22 cellular contexts compared by ENCODE assay signal in genomic region chr19:28560786-28561185, GRCh38.
DNase-seq lines count a peak whose midpoint lies in the region; ATAC-seq and TF ChIP-seq lines count a peak whose summit lies in the region.
"Had no signal": no experiment of that assay in that cellular context is flagged by ENCODE, and none has a peak within 500 bp of the region (broad histone marks: within the 10 kb centered on the region; RNA-seq: fewer than 3 reads in every experiment).

No MANE protein-coding gene starts in this region.

- peak overlapping the region; percentile 73 for H3K27ac ChIP-seq in OCI-LY1 (ENCODE audit: low read depth, low read length, poor library complexity, severe bottlenecking)
- no peak overlapping the region for H3K27ac ChIP-seq in RWPE2 (ENCODE audit: poor library complexity, severe bottlenecking)
- H3K27ac ChIP-seq: SJCRH30 had no signal

- no peak overlapping the region for H2AFZ ChIP-seq in OCI-LY1 (ENCODE audit: low read length)

- no peak for TF ChIP-seq CTCF in OCI-LY1 (IDR thresholded peaks at IDR 0.05; ENCODE audit: low read length)
- TF ChIP-seq CTCF in RWPE2 (IDR thresholded peaks at IDR 0.05; ENCODE audit: poor library complexity, severe bottlenecking): peak; percentile 10
- peak; percentile 28 for TF ChIP-seq CTCF in glutamatergic neuron (IDR thresholded peaks at IDR 0.05; ENCODE audit: partially characterized antibody, unreplicated experiment)

- no peaks in the 10 kb centered on the region for H3K4me1 Mint-ChIP-seq in glutamatergic neuron (ENCODE audit: low read depth, unreplicated experiment)

- DNase-seq in RWPE2 (ENCODE audit: low spot score) (no peak), glutamatergic neuron (no peak), NCI-H2171 (lab: John Stamatoyannopoulos, UW) (no peak), KBM-7 (no peak), NCI-H345 treated with DMSO at 0.1 percent for 48 hours (lab: John Stamatoyannopoulos, UW; ENCODE audit: unreplicated experiment) (no peak)
- no peak for DNase-seq in stimulated activated CD4-positive, alpha-beta T cell treated with anti-CD3 and anti-CD28 coated beads, Interleukin-2, amount 100 ng/mL, for 48 hours
- DNase-seq: C1 segment of cervical spinal cord; Caco-2; CD8-positive, alpha-beta T cell; H7; MV-4-11; NCI-H1105; NCI-H1436 treated with DMSO at 0.1 percent for 48 hours; NCI-H187 treated with DMSO at 0.1 percent for 48 hours; NCI-H446 treated with DMSO at 0.1 percent for 48 hours; NCI-H526; NCI-H82; NK-92 treated with Interleukin-12 subunit alpha and Interleukin-12 subunit beta, amount 100 ng/mL, for 24 hours; SJCRH30 had no signal

- H3F3A ChIP-seq in OCI-LY1 (ENCODE audit: insufficient read depth, low read length): no peaks in the 10 kb centered on the region

- H3K27me3 ChIP-seq in OCI-LY1 (ENCODE audit: insufficient read depth, low read length) (no peaks in the 10 kb centered on the region), RWPE2 (ENCODE audit: insufficient read depth, poor library complexity, severe bottlenecking) (no peaks in the 10 kb centered on the region)
- H3K27me3 ChIP-seq: SJCRH30 had no signal

- no peaks in the 10 kb centered on the region for H3K79me2 ChIP-seq in OCI-LY1 (ENCODE audit: insufficient read depth, low read length)

- no peaks in the 10 kb centered on the region for H4K20me1 ChIP-seq in OCI-LY1 (ENCODE audit: insufficient read depth, low read length)

- peaks cover 4% of the 10 kb centered on the region for H3K27me3 Mint-ChIP-seq in glutamatergic neuron (ENCODE audit: unreplicated experiment)

- ATAC-seq in RWPE2 (ENCODE audit: low read depth): no peak
- ATAC-seq: CD8-positive, alpha-beta T cell; HepG2; Right ventricle myocardium inferior had no signal

- in situ Hi-C loops in KBM-7 (cut with MboI; ENCODE audit: low pct_unique_long_range_greater_than_20kb, low sequenced_read_pairs): no loop called here

- no peaks in the 10 kb centered on the region for H3K9me2 ChIP-seq in OCI-LY1 (ENCODE audit: low read depth, low read length)

- no peak overlapping the region for H3K4me3 Mint-ChIP-seq in glutamatergic neuron (ENCODE audit: unreplicated experiment)
- H3K4me3 Mint-ChIP-seq: CD8-positive, alpha-beta T cell had no signal

- H3K4me3 ChIP-seq in OCI-LY1 (ENCODE audit: low read depth, low read length, poor library complexity, severe bottlenecking) (no peak overlapping the region), RWPE2 (ENCODE audit: severe bottlenecking) (no peak overlapping the region)
- H3K4me3 ChIP-seq: SJCRH30 had no signal

- H3K9me3 ChIP-seq in OCI-LY1 (ENCODE audit: low read length) (no peaks in the 10 kb centered on the region), RWPE2 (ENCODE audit: severe bottlenecking) (no peaks in the 10 kb centered on the region)
- H3K9me3 ChIP-seq: Caco-2, SJCRH30 had no signal

- no peak overlapping the region for H3K27ac Mint-ChIP-seq in glutamatergic neuron (ENCODE audit: unreplicated experiment)
- H3K27ac Mint-ChIP-seq: CD8-positive, alpha-beta T cell had no signal

- H3K36me3 Mint-ChIP-seq in glutamatergic neuron (ENCODE audit: unreplicated experiment): no peaks in the 10 kb centered on the region
- H3K36me3 Mint-ChIP-seq: CD8-positive, alpha-beta T cell had no signal

- H3K9me3 Mint-ChIP-seq in glutamatergic neuron (ENCODE audit: unreplicated experiment): no peaks in the 10 kb centered on the region
- H3K9me3 Mint-ChIP-seq: CD8-positive, alpha-beta T cell had no signal

- no peak overlapping the region for H3K9ac ChIP-seq in OCI-LY1 (ENCODE audit: low read length)

- H3K4me1 ChIP-seq in OCI-LY1 (ENCODE audit: insufficient read depth, low read length, severe bottlenecking) (peaks cover 62% of the 10 kb centered on the region), RWPE2 (ENCODE audit: insufficient read depth, poor library complexity, severe bottlenecking) (no peaks in the 10 kb centered on the region)
- H3K4me1 ChIP-seq: Caco-2, SJCRH30 had no signal

- H3K36me3 ChIP-seq in OCI-LY1 (ENCODE audit: insufficient read depth, low read length): no peaks in the 10 kb centered on the region
- no peaks in the 10 kb centered on the region for H3K36me3 ChIP-seq in RWPE2 (ENCODE audit: low read depth)
- H3K36me3 ChIP-seq: SJCRH30 had no signal

- no peak overlapping the region for H3K4me2 ChIP-seq in OCI-LY1 (ENCODE audit: low read length)
